ENCODE assay signal across 1 cellular context in the genomic region with DNA sequence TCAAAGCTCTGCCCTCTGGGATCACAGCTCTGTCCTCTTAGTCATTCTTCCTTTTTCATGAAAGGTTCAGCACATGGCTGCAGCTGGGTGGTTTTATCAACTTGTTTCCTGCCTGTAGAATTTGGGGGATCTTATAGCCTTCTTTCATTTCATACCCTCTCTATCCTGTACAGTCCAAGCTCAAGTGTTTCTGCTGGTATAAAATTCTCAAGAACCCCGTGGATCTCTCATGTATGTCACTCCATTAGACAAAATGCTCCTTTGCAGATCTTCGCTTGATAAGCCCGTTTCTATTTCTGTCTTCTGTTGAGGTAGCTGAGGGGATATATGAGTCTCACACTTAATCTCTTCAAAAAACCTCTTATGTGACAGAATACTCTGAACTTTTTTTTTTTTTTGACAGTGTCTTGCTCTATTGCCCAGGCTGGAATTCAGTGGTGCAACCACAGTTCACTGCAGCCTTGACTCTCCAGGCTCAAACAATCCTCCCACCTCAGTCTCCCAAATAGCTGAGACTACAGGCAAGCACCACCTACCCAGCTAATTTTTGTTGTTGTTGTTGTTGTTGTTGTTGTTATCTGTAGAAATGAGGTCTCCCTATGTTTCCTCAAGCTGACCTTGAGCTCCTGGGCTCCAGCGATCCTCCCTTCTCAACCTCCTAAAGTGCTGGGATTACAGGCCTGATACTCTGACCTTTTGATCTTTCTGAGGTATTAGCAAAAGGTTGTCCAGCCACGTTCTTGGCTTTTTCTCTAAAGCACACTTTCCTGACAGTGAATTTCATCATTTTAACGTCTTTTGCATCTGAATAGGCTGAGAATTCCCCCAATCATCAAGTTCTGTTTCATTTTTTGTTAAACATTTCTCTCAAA.
TF ChIP-seq lines count a peak whose summit lies in the region.

No MANE protein-coding gene starts in this region.

TF ChIP-seq in liver, 16 proteins besides CTCF, POLR2A, EP300 and RAD21 (continued from another document):
- TF ChIP-seq, protein P1, sequence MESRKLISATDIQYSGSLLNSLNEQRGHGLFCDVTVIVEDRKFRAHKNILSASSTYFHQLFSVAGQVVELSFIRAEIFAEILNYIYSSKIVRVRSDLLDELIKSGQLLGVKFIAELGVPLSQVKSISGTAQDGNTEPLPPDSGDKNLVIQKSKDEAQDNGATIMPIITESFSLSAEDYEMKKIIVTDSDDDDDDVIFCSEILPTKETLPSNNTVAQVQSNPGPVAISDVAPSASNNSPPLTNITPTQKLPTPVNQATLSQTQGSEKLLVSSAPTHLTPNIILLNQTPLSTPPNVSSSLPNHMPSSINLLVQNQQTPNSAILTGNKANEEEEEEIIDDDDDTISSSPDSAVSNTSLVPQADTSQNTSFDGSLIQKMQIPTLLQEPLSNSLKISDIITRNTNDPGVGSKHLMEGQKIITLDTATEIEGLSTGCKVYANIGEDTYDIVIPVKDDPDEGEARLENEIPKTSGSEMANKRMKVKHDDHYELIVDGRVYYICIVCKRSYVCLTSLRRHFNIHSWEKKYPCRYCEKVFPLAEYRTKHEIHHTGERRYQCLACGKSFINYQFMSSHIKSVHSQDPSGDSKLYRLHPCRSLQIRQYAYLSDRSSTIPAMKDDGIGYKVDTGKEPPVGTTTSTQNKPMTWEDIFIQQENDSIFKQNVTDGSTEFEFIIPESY (IDR thresholded peaks at IDR 0.05) = no peak
- TF ChIP-seq, protein P2, sequence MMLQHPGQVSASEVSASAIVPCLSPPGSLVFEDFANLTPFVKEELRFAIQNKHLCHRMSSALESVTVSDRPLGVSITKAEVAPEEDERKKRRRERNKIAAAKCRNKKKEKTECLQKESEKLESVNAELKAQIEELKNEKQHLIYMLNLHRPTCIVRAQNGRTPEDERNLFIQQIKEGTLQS (IDR thresholded peaks at IDR 0.05) = peak; percentile 56
- TF ChIP-seq, protein P3, sequence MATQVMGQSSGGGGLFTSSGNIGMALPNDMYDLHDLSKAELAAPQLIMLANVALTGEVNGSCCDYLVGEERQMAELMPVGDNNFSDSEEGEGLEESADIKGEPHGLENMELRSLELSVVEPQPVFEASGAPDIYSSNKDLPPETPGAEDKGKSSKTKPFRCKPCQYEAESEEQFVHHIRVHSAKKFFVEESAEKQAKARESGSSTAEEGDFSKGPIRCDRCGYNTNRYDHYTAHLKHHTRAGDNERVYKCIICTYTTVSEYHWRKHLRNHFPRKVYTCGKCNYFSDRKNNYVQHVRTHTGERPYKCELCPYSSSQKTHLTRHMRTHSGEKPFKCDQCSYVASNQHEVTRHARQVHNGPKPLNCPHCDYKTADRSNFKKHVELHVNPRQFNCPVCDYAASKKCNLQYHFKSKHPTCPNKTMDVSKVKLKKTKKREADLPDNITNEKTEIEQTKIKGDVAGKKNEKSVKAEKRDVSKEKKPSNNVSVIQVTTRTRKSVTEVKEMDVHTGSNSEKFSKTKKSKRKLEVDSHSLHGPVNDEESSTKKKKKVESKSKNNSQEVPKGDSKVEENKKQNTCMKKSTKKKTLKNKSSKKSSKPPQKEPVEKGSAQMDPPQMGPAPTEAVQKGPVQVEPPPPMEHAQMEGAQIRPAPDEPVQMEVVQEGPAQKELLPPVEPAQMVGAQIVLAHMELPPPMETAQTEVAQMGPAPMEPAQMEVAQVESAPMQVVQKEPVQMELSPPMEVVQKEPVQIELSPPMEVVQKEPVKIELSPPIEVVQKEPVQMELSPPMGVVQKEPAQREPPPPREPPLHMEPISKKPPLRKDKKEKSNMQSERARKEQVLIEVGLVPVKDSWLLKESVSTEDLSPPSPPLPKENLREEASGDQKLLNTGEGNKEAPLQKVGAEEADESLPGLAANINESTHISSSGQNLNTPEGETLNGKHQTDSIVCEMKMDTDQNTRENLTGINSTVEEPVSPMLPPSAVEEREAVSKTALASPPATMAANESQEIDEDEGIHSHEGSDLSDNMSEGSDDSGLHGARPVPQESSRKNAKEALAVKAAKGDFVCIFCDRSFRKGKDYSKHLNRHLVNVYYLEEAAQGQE (IDR thresholded peaks at IDR 0.05) = no peak
- peak in 1 of 2 donors; percentile 21 for TF ChIP-seq JUND (IDR thresholded peaks at IDR 0.05)
- TF ChIP-seq RXRA (IDR thresholded peaks at IDR 0.05) = peak; percentile 29 to 60
- peak in 1 of 2 donors; percentile 64 for TF ChIP-seq HNF4A (conservative IDR thresholded peaks at IDR 0.05)
- TF ChIP-seq, protein P4, sequence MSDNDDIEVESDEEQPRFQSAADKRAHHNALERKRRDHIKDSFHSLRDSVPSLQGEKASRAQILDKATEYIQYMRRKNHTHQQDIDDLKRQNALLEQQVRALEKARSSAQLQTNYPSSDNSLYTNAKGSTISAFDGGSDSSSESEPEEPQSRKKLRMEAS (IDR thresholded peaks at IDR 0.05) = peak; percentile 17
- TF ChIP-seq NR2F2 (IDR thresholded peaks at IDR 0.05) = peak; percentile 81
- TF ChIP-seq YY1 (IDR thresholded peaks at IDR 0.05) = no peak
